8 cellular contexts compared by ENCODE assay signal in the genomic region with DNA sequence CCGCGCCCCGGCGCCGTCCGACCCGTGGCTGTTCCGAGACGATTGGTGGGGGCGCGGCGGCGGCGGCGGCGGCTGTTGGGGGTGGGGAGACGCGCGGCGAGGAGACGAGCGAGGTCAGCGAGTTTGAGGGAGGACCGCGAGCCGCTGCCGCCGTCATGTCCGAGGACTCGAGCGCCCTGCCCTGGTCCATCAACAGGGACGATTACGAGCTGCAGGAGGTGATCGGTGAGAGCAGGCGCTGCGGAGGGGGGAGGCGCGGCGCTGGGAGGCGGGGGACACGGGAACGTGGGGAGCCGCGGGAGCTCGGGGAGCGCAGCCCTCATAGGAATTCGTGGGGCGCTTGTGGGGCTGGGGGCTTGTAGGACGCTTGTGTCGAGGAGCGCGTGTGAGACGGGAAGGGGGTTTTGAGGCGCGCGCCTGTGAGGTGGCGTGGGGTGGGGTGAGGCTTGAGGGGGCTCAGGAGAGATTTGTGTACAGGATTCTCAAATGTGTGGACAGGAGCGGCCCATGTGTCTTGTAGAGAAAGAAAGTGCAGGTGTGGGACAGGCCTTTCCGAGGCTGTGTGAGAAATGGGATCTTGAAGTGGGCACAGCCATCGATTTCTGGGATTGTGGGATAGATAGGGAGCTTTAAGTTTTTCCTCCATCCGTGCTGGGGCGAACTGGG. TPM values are rescaled to one million over a fixed set of nuclear protein-coding genes. Genes with fewer than 3 reads are reported as not detected.
A peak's percentile ranks its signal among the peaks of the same experiment; 100 is the strongest.
DNase-seq lines count a peak whose midpoint lies in the region; ATAC-seq and TF ChIP-seq lines count a peak whose summit lies in the region.

No MANE protein-coding gene starts in this region.

- TF ChIP-seq CTCF in NB4 (IDR thresholded peaks at IDR 0.05; ENCODE audit: low read depth, low read length) (no peak), MCF 10A (IDR thresholded peaks at IDR 0.05; ENCODE audit: unreplicated experiment) (no peak)

- H3K36me3 Mint-ChIP-seq in activated CD4-positive, alpha-beta T cell treated with anti-CD3 and anti-CD28 coated beads, Interleukin-2, amount 10 ng/mL, durations not matched to agents 24 days and 14 days (ENCODE audit: low read depth) = peaks cover 30% of the 10 kb centered on the region
- peaks cover 24% of the 10 kb centered on the region for H3K36me3 Mint-ChIP-seq in MCF 10A (ENCODE audit: insufficient read depth, unreplicated experiment)

- H3K4me1 Mint-ChIP-seq in activated CD4-positive, alpha-beta T cell treated with anti-CD3 and anti-CD28 coated beads, Interleukin-2, amount 10 ng/mL, durations not matched to agents 24 days and 14 days = peaks cover 51% of the 10 kb centered on the region
- H3K4me1 Mint-ChIP-seq in MCF 10A (ENCODE audit: insufficient read depth, unreplicated experiment) = peaks cover 29% of the 10 kb centered on the region
- H3K4me1 Mint-ChIP-seq in stimulated activated naive CD8-positive, alpha-beta T cell treated with anti-CD3 and anti-CD28 coated beads, Interleukin-15, amount 100 ng/mL, for 72 hours = peaks cover 59% of the 10 kb centered on the region

- peak overlapping the region; percentile 98 for H3K27ac Mint-ChIP-seq in activated CD4-positive, alpha-beta T cell treated with anti-CD3 and anti-CD28 coated beads, Interleukin-2, amount 10 ng/mL, durations not matched to agents 24 days and 14 days
- H3K27ac Mint-ChIP-seq in MCF 10A (ENCODE audit: low read depth, unreplicated experiment) = peak overlapping the region; percentile 93
- peak overlapping the region; percentile 96 to 99 for H3K27ac Mint-ChIP-seq in stimulated activated naive CD8-positive, alpha-beta T cell treated with anti-CD3 and anti-CD28 coated beads, Interleukin-15, amount 100 ng/mL, for 72 hours

- no peaks in the 10 kb centered on the region for H3K27me3 Mint-ChIP-seq in activated CD4-positive, alpha-beta T cell treated with anti-CD3 and anti-CD28 coated beads, Interleukin-2, amount 10 ng/mL, durations not matched to agents 24 days and 14 days
- H3K27me3 Mint-ChIP-seq in MCF 10A (ENCODE audit: insufficient read depth, unreplicated experiment) = no peaks in the 10 kb centered on the region
- no peaks in the 10 kb centered on the region for H3K27me3 Mint-ChIP-seq in stimulated activated naive CD8-positive, alpha-beta T cell treated with anti-CD3 and anti-CD28 coated beads, Interleukin-15, amount 100 ng/mL, for 72 hours

- POLR2A ChIA-PET in MCF 10A (lab: Yijun Ruan, JAX) = interaction anchor here (0.6 to 5.8 kb wide), 32 partner anchors 8 to 1645 kb away, joined by 3 to 188 read pairs (median 4); a partner anchor contains a TSS

- ATAC-seq in stimulated activated naive CD8-positive, alpha-beta T cell treated with anti-CD3 and anti-CD28 coated beads, Interleukin-15, amount 100 ng/mL, for 72 hours = peak; percentile 11
- ATAC-seq in GM19328 (IDR thresholded peaks at IDR 0.05; ENCODE audit: unreplicated experiment) = no peak

- peak overlapping the region; percentile 95 for H3K4me3 Mint-ChIP-seq in activated CD4-positive, alpha-beta T cell treated with anti-CD3 and anti-CD28 coated beads, Interleukin-2, amount 10 ng/mL, durations not matched to agents 24 days and 14 days
- peak overlapping the region; percentile 87 for H3K4me3 Mint-ChIP-seq in MCF 10A (ENCODE audit: unreplicated experiment)
- peak overlapping the region; percentile 91 to 94 for H3K4me3 Mint-ChIP-seq in stimulated activated naive CD8-positive, alpha-beta T cell treated with anti-CD3 and anti-CD28 coated beads, Interleukin-15, amount 100 ng/mL, for 72 hours

- peak overlapping the region; percentile 95 for H3K27ac ChIP-seq in layer of hippocampus (ENCODE audit: low read depth, low read length)

- H3K9me3 Mint-ChIP-seq in activated CD4-positive, alpha-beta T cell treated with anti-CD3 and anti-CD28 coated beads, Interleukin-2, amount 10 ng/mL, durations not matched to agents 24 days and 14 days = no peaks in the 10 kb centered on the region
- no peaks in the 10 kb centered on the region for H3K9me3 Mint-ChIP-seq in MCF 10A (ENCODE audit: unreplicated experiment)
- no peaks in the 10 kb centered on the region for H3K9me3 Mint-ChIP-seq in stimulated activated naive CD8-positive, alpha-beta T cell treated with anti-CD3 and anti-CD28 coated beads, Interleukin-15, amount 100 ng/mL, for 72 hours

- no peak for DNase-seq in activated CD4-positive, alpha-beta T cell treated with anti-CD3 and anti-CD28 coated beads, Interleukin-2, amount 10 ng/mL, durations not matched to agents 24 days and 14 days
- DNase-seq in activated CD4-positive, alpha-beta T cell treated with anti-CD3 and anti-CD28 coated beads for 4 hours = no peak
- DNase-seq in NB4 (ENCODE audit: low read depth) = no peak
- DNase-seq in MCF 10A (ENCODE audit: unreplicated experiment) = peak; percentile 51
- no peak for DNase-seq in stimulated activated naive CD8-positive, alpha-beta T cell treated with anti-CD3 and anti-CD28 coated beads, Interleukin-15, amount 100 ng/mL, for 72 hours
- no peak for DNase-seq in activated effector memory CD4-positive, alpha-beta T cell treated with Interleukin-2 at 50 U/mL for 16 hours

- BruUV-seq in MCF 10A (replicated peaks; lab: Mats Ljungman, UMichigan) = no TSS peak

- CTCF ChIA-PET in MCF 10A (lab: Yijun Ruan, JAX) = interaction anchor here (0.6 to 3.0 kb wide), 9 partner anchors 11 to 840 kb away, joined by 3 to 8 read pairs (median 5); a partner anchor contains a TSS

- H3K27me3 ChIP-seq in layer of hippocampus (ENCODE audit: control insufficient read depth, insufficient read depth, low read length) = no peaks in the 10 kb centered on the region

- TF ChIP-seq POLR2A in NB4 (IDR thresholded peaks at IDR 0.05; ENCODE audit: extremely low read depth, insufficient read length) = no peak

- H3K4me3 ChIP-seq in NB4 (ENCODE audit: low read depth, low read length) = peak overlapping the region; percentile 88

- intact Hi-C loops in activated CD4-positive, alpha-beta T cell treated with anti-CD3 and anti-CD28 coated beads, Interleukin-2, amount 10 ng/mL, durations not matched to agents 24 days and 14 days (cut with micrococcal nuclease) = loop anchor here (1.0 to 10.0 kb wide), 8 partner anchors 29 to 1239 kb away; a partner anchor contains a TSS
- intact Hi-C loops in MCF 10A (cut with micrococcal nuclease) = loop anchor here (1.0 to 2.0 kb wide), 3 partner anchors 12 to 81 kb away; a partner anchor contains a TSS

RNA-seq across cellular contexts. Expression of a gene that starts 0.5 kb away (rescaled TPM):
- total RNA-seq in activated CD4-positive, alpha-beta T cell treated with anti-CD3 and anti-CD28 coated beads, Interleukin-2, amount 10 ng/mL, durations not matched to agents 24 days and 14 days = 56.4 and 58.3 TPM in 2 replicates
- 71.7 and 75.5 TPM in 2 replicates for total RNA-seq in MCF 10A (2022)

RNA-seq across cellular contexts. Expression of a gene that starts 27.4 kb away (rescaled TPM):
- 32.0 and 36.9 TPM in 2 replicates for total RNA-seq in activated CD4-positive, alpha-beta T cell treated with anti-CD3 and anti-CD28 coated beads, Interleukin-2, amount 10 ng/mL, durations not matched to agents 24 days and 14 days
- total RNA-seq in MCF 10A (2022) = 19.7 and 21.2 TPM in 2 replicates

RNA-seq across cellular contexts. Expression of a gene that starts 28.9 kb away (rescaled TPM):
- total RNA-seq in activated CD4-positive, alpha-beta T cell treated with anti-CD3 and anti-CD28 coated beads, Interleukin-2, amount 10 ng/mL, durations not matched to agents 24 days and 14 days = 68.7 and 71.6 TPM in 2 replicates
- 36.6 and 46.7 TPM in 2 replicates for total RNA-seq in MCF 10A (2022)
